ENCODE assay signal across 23 cellular contexts in genomic region chr3:14335774-14336413, GRCh38.
A peak's percentile ranks its signal among the peaks of the same experiment; 100 is the strongest.
DNase-seq lines count a peak whose midpoint lies in the region; ATAC-seq, FAIRE-seq and TF ChIP-seq lines count a peak whose summit lies in the region.
"Had no signal": no experiment of that assay in that cellular context is flagged by ENCODE, and none has a peak within 500 bp of the region (broad histone marks: within the 10 kb centered on the region; RNA-seq: fewer than 3 reads in every experiment).

No MANE protein-coding gene starts in this region.

- no peak overlapping the region for H4K8ac ChIP-seq in H1 (ENCODE audit: extremely low read depth, insufficient read depth, low read length)

- POLR2A ChIA-PET in H1 (lab: Charles Lee; ENCODE audit: partially characterized antibody) = no interaction called here

- no peak for FAIRE-seq in H1 (lab: Jason Lieb, UNC)
- FAIRE-seq: kidney had no signal

- H3K4me1 Mint-ChIP-seq in stimulated activated naive CD8-positive, alpha-beta T cell treated with anti-CD3 and anti-CD28 coated beads, Interleukin-15, amount 100 ng/mL, for 72 hours = no peaks in the 10 kb centered on the region

- no peak overlapping the region for H4K5ac ChIP-seq in H1 (ENCODE audit: insufficient read length, low read depth, low read length)

- H2AK5ac ChIP-seq in H1 (ENCODE audit: low read depth, low read length) = no peak overlapping the region

- TF ChIP-seq POLR2A in H1 (IDR thresholded peaks at IDR 0.05; ENCODE audit: control extremely low read depth in 1 of 2, low read depth in 2 of 2, low read length in 2 of 2) = no peak

- peaks cover 1 to 11% (median 3%) of the 10 kb centered on the region in 4 experiments; a peak in 6 of 7 replicates for H3K4me1 ChIP-seq in H1 (replicated peaks in 1 of 4; ENCODE audit: control insufficient read depth in 3 of 4, insufficient read depth in 4 of 4, low read length in 3 of 4)
- H3K4me1 ChIP-seq: tibial artery had no signal

- H3K27ac ChIP-seq in HL-60 (replicated peaks) = no peak overlapping the region
- no peak overlapping the region for H3K27ac ChIP-seq in H1 (ENCODE audit: low read depth, low read length)
- H3K27ac ChIP-seq: right atrium auricular region, tibial artery had no signal

- H3K9ac ChIP-seq in H1 (replicated peaks in 1 of 4; ENCODE audit: extremely low read depth in 1 of 4, low read depth in 3 of 4, low read length in 3 of 4) = no peak overlapping the region
- H3K9ac ChIP-seq: SK-N-SH had no signal

- 44% methylated on average over 6 of the region's 6 CpGs; no CpG with 5 or more reads in 1 of the 2 experiments for WGBS in H1 (ENCODE audit: extremely low coverage in 1 of 2, insufficient coverage in 1 of 2, insufficient read length in 1 of 2, insufficient replicate concordance in 2 of 2, low coverage in 1 of 2, low lambda C conversion rate in 2 of 2, missing lambda C conversion rate in 1 of 2), 2 experiments

- H3K27ac Mint-ChIP-seq in stimulated activated naive CD8-positive, alpha-beta T cell treated with anti-CD3 and anti-CD28 coated beads, Interleukin-15, amount 100 ng/mL, for 72 hours = no peak overlapping the region
- H3K27ac Mint-ChIP-seq: GM23338; IgD-negative memory B cell; T-helper 2 cell treated with Interferon-gamma antibody and Interleukin-4, amounts not matched to agents 5 μg/mL and 100 μg/mL, for 36 hours had no signal

- no peak overlapping the region for H2BK5ac ChIP-seq in H1 (ENCODE audit: low read depth, low read length)

- no peak for TF ChIP-seq EP300 in H1 (IDR thresholded peaks at IDR 0.05; ENCODE audit: borderline replicate concordance in 1 of 2, low read depth in 2 of 2, low read length in 2 of 2)

- no peaks in the 10 kb centered on the region for H4K20me1 ChIP-seq in H1 (replicated peaks in 1 of 2; ENCODE audit: control insufficient read depth in 1 of 2, insufficient read depth in 2 of 2, low read length in 2 of 2)

- H3K27me3 Mint-ChIP-seq in stimulated activated naive CD8-positive, alpha-beta T cell treated with anti-CD3 and anti-CD28 coated beads, Interleukin-15, amount 100 ng/mL, for 72 hours = no peaks in the 10 kb centered on the region

- no peak overlapping the region for H3K4ac ChIP-seq in H1 (replicated peaks; ENCODE audit: insufficient read length, low read depth, low read length)

- no peaks in the 10 kb centered on the region for H3K79me2 ChIP-seq in H1 (ENCODE audit: control insufficient read depth in 1 of 2, insufficient read depth in 2 of 2, low read length in 2 of 2)

- H4K91ac ChIP-seq in H1 (replicated peaks; ENCODE audit: insufficient read length, low read length) = peak overlapping the region; percentile 5

- H3K9me3 Mint-ChIP-seq in stimulated activated naive CD8-positive, alpha-beta T cell treated with anti-CD3 and anti-CD28 coated beads, Interleukin-15, amount 100 ng/mL, for 72 hours = no peaks in the 10 kb centered on the region
- H3K9me3 Mint-ChIP-seq: GM23338; IgD-negative memory B cell; T-helper 2 cell treated with Interferon-gamma antibody and Interleukin-4, amounts not matched to agents 5 μg/mL and 100 μg/mL, for 36 hours had no signal

- no peak overlapping the region for H2BK12ac ChIP-seq in H1 (ENCODE audit: low read depth, low read length)

- H3K27me3 ChIP-seq in HL-60 (ENCODE audit: insufficient read depth, poor library complexity, severe bottlenecking) (no peaks in the 10 kb centered on the region), H1 (replicated peaks in 1 of 4; ENCODE audit: control insufficient read depth in 3 of 4, extremely low read depth in 1 of 4, insufficient read depth in 3 of 4, low read length in 3 of 4) (peaks cover 0 to 3% (median 0%) of the 10 kb centered on the region in 4 experiments; a peak in 2 of 7 replicates)
- H3K27me3 ChIP-seq: right atrium auricular region had no signal

- H3K23me2 ChIP-seq in H1 (ENCODE audit: low read depth, low read length) = no peaks in the 10 kb centered on the region

- DNase-seq in HL-60 (ENCODE audit: low read depth in 1 of 2, low spot score in 1 of 2) (peak; percentile 30 to 43), MV-4-11 (lab: John Stamatoyannopoulos, UW) (peak; percentile 27), H1 (ENCODE audit: low read depth in 1 of 2, low spot score in 2 of 2) (no peak), posterior vena cava (ENCODE audit: low spot score) (peak; percentile 28), GM10266 (ENCODE audit: extremely low spot score) (no peak)
- DNase-seq in stimulated activated naive CD8-positive, alpha-beta T cell treated with anti-CD3 and anti-CD28 coated beads, Interleukin-15, amount 100 ng/mL, for 72 hours = no peak
- DNase-seq: effector CD8-positive, alpha-beta T cell; EL; esophagus squamous epithelium; kidney; mammary epithelial cell; NCI-H1048; NCI-H510A; SK-N-SH; stimulated activated CD4-positive, alpha-beta T cell treated with anti-CD3 and anti-CD28 coated beads, Interleukin-4, amount 100 ng/mL, for 24 hours; stimulated activated naive CD4-positive, alpha-beta T cell treated with Interleukin-2 at 50 U/mL for 16 hours; tibial artery had no signal

- 0 out of 2 replicates have a peak overlapping the region, but pooled peaks have one; percentile 12 for H2BK15ac ChIP-seq in H1 (ENCODE audit: low read length)

- H3K9me3 ChIP-seq in H1 (ENCODE audit: insufficient read depth in 2 of 2, low read depth in 1 of 2, low read length in 1 of 2) = no peaks in the 10 kb centered on the region
- H3K9me3 ChIP-seq: esophagus squamous epithelium, right atrium auricular region, SK-N-SH, tibial artery had no signal

- no peaks in the 10 kb centered on the region for H3K79me1 ChIP-seq in H1 (ENCODE audit: low read depth, low read length)

- ATAC-seq in stimulated activated naive CD8-positive, alpha-beta T cell treated with anti-CD3 and anti-CD28 coated beads, Interleukin-15, amount 100 ng/mL, for 72 hours = no peak
- no peak for ATAC-seq in GM19452 (IDR thresholded peaks at IDR 0.05; ENCODE audit: unreplicated experiment)
- ATAC-seq: GM23338 had no signal

- no peak for TF ChIP-seq CTCF in HL-60 (IDR thresholded peaks at IDR 0.05; ENCODE audit: insufficient read depth, low read length)
- TF ChIP-seq CTCF in H1 (IDR thresholded peaks at IDR 0.05; ENCODE audit: control extremely low read depth in 1 of 3, insufficient read depth in 1 of 3, low read depth in 1 of 3, low read length in 3 of 3) = no peak
- no peak for TF ChIP-seq CTCF in GM10266 (IDR thresholded peaks at IDR 0.05; ENCODE audit: control insufficient read depth, insufficient read depth, low read depth, missing control alignments)

- H2BK20ac ChIP-seq in H1 (ENCODE audit: low read length) = no peak overlapping the region

- H3K36me3 ChIP-seq in H1 (ENCODE audit: control insufficient read depth in 2 of 4, insufficient read depth in 4 of 4, low read length in 3 of 4) = no peaks in the 10 kb centered on the region
- H3K36me3 ChIP-seq: esophagus squamous epithelium, right atrium auricular region, tibial artery had no signal

- no peak overlapping the region for H2AFZ ChIP-seq in H1 (ENCODE audit: low read length)
- H2AFZ ChIP-seq: GM23338 had no signal

- H3K4me3 ChIP-seq in HL-60 (replicated peaks; ENCODE audit: insufficient read depth, low read length) (no peak overlapping the region), H1 (ENCODE audit: extremely low read depth in 1 of 4, insufficient read depth in 2 of 4, low read depth in 3 of 4, low read length in 4 of 4) (no peak overlapping the region)
- H3K4me3 ChIP-seq: esophagus squamous epithelium, GM23338, right atrium auricular region, tibial artery had no signal

- H2BK120ac ChIP-seq in H1 (replicated peaks; ENCODE audit: low read depth, low read length) = no peak overlapping the region

- H3K14ac ChIP-seq in H1 (ENCODE audit: insufficient read length) = no peak overlapping the region

- intact Hi-C loops in posterior vena cava (cut with DNase I) = no loop called here

- no peak overlapping the region for H3K56ac ChIP-seq in H1 (replicated peaks; ENCODE audit: insufficient read length, low read depth, low read length)

- no peak overlapping the region for H3K4me3 Mint-ChIP-seq in stimulated activated naive CD8-positive, alpha-beta T cell treated with anti-CD3 and anti-CD28 coated beads, Interleukin-15, amount 100 ng/mL, for 72 hours
- H3K4me3 Mint-ChIP-seq: brain; GM23338; IgD-negative memory B cell; T-helper 2 cell treated with Interferon-gamma antibody and Interleukin-4, amounts not matched to agents 5 μg/mL and 100 μg/mL, for 36 hours had no signal

- no peak overlapping the region for H3K4me2 ChIP-seq in H1 (ENCODE audit: insufficient read depth in 1 of 2, low read depth in 2 of 2, low read length in 2 of 2)
- H3K4me2 ChIP-seq: GM23338, SK-N-SH had no signal

- H3K23ac ChIP-seq in H1 (ENCODE audit: insufficient read length) = no peak overlapping the region

- TF ChIP-seq RAD21 in H1 (IDR thresholded peaks at IDR 0.05 in 1 of 2, conservative IDR thresholded peaks at IDR 0.05 in 1 of 2; ENCODE audit: low read depth in 2 of 2, low read length in 2 of 2) = no peak

- H3K18ac ChIP-seq in H1 (ENCODE audit: extremely low read depth, low read length) = no peak overlapping the region

- CTCF ChIA-PET in H1 (lab: Charles Lee; ENCODE audit: partially characterized antibody) = interaction anchor here (1.1 to 1.5 kb wide), 5 partner anchors 11 to 60 kb away, joined by 3 to 6 read pairs (median 4); no protein-coding TSS in a partner anchor

TF ChIP-seq in H1, 55 proteins besides CTCF, POLR2A, EP300 and RAD21 (continues in another document):
- TF ChIP-seq KDM4A (IDR thresholded peaks at IDR 0.05; ENCODE audit: low read depth, low read length, severe bottlenecking) = no peak
- TF ChIP-seq CHD1 (IDR thresholded peaks at IDR 0.05; ENCODE audit: low read depth, low read length) = no peak
- TF ChIP-seq USF2 (IDR thresholded peaks at IDR 0.05; ENCODE audit: low read length) = no peak
- TF ChIP-seq EZH2 (IDR thresholded peaks at IDR 0.05; ENCODE audit: low read depth, low read length, severe bottlenecking) = no peak
- TF ChIP-seq JUND (IDR thresholded peaks at IDR 0.05; ENCODE audit: low read length) = no peak
- TF ChIP-seq POLR2AphosphoS5 (IDR thresholded peaks at IDR 0.05; ENCODE audit: low read depth, low read length) = no peak
- no peak for TF ChIP-seq CBX5 (IDR thresholded peaks at IDR 0.05; ENCODE audit: low read depth, low read length)
- no peak for TF ChIP-seq KDM1A (IDR thresholded peaks at IDR 0.05; ENCODE audit: borderline replicate concordance, low read length)
- TF ChIP-seq EGR1 (IDR thresholded peaks at IDR 0.05; ENCODE audit: borderline replicate concordance, low read depth, low read length) = no peak
- no peak for TF ChIP-seq BRCA1 (IDR thresholded peaks at IDR 0.05; ENCODE audit: low read depth, low read length)
- TF ChIP-seq SP1 (IDR thresholded peaks at IDR 0.05; ENCODE audit: low read depth, low read length) = no peak
- TF ChIP-seq TEAD4 (IDR thresholded peaks at IDR 0.05; ENCODE audit: low read depth, low read length) = no peak

Comparison
In these comparisons a context has a peak if more than half of its experiments do, and no peak if none do; other contexts are left out.
1. DNase-seq: peak in HL-60 (2 of 2), MV-4-11 (single experiment) and posterior vena cava (single experiment); none in H1 (0 of 2), stimulated activated naive CD8-positive, alpha-beta T cell treated with anti-CD3 and anti-CD28 coated beads, Interleukin-15, amount 100 ng/mL, for 72 hours (0 of 2) and GM10266 (single experiment).